1 cellular context compared by ENCODE assay signal in the genomic region with DNA sequence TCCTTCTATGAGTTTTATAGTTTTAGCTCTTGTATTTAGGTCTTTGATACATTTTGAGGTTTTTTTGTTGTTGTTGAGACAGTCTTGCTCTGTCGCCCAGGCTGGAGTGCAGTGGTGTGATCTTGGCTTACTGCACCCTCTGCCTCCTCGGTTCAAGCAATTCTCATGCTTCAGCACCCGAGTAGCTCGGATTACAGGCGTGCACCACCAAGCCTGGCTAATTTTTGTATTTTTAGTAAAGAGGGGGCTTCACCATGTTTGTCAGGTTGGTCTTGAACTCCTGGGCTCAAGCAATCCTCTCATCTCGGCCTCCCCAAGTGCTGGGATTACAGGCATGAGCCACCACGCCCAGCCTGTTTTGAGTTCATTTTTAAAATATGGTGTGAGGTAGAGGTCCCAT.
TF ChIP-seq lines count a peak whose summit lies in the region.

No MANE protein-coding gene starts in this region.

TF ChIP-seq in IMR-90, 13 proteins besides CTCF, POLR2A, EP300 and RAD21:
- TF ChIP-seq BHLHE40 (IDR thresholded peaks at IDR 0.05; ENCODE audit: low read depth, low read length): no peak
- no peak for TF ChIP-seq SMC3 (IDR thresholded peaks at IDR 0.05; ENCODE audit: low read depth, low read length)
- no peak for TF ChIP-seq MXI1 (IDR thresholded peaks at IDR 0.05; ENCODE audit: borderline replicate concordance, low read depth, low read length)
- TF ChIP-seq FOS (IDR thresholded peaks at IDR 0.05; ENCODE audit: low read depth, low read length): no peak
